In the genomic region with DNA sequence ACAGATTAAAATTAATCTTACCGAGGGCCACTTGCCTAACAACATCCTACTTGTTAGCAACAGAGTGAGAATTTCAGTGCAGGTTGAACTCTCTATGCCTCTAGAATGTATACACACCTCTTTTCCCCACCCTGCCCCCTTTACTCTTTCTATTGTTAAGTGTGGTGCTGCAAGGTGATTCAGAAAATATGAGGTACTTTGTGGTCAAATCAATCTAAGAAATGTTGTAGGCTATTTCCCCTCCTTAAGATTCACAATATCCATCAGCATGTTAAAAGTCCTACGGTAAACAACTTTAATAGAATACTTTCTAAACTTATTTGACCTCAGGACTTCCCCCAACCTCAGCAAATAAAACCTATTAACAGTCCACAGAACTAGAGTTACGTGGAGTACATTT, we compare ENCODE assay signal across 35 cellular contexts.
"Had no signal": no experiment of that assay in that cellular context is flagged by ENCODE, and none has a peak within 500 bp of the region (broad histone marks: within the 10 kb centered on the region; RNA-seq: fewer than 3 reads in every experiment).

No MANE protein-coding gene starts in this region.

- H3K9ac ChIP-seq: KMS-11 had no signal

- H3K4me2 ChIP-seq: KMS-11 had no signal

- DNase-seq: Karpas-422, Kasumi-1, KBM-7, KG1, MG63, MM.1S, MV-4-11, NCI-H1048, NCI-H1092, NCI-H1092 treated with DMSO at 0.1 percent for 48 hours, NCI-H1105, NCI-H1105 treated with DMSO at 0.1 percent for 48 hours, NCI-H1417, NCI-H1417 treated with DMSO at 0.1 percent for 48 hours, NCI-H1436, NCI-H1436 treated with DMSO at 0.1 percent for 48 hours, NCI-H146, NCI-H1694, NCI-H1694 treated with DMSO at 0.1 percent for 48 hours, NCI-H187, NCI-H187 treated with DMSO at 0.1 percent for 48 hours, NCI-H1930, NCI-H2029, NCI-H2029 treated with DMSO at 0.1 percent for 48 hours, NCI-H2081, NCI-H2081 treated with DMSO at 0.1 percent for 48 hours, NCI-H2107, NCI-H2171, NCI-H2171 treated with DMSO at 0.1 percent for 48 hours, NCI-H2227 treated with DMSO at 0.1 percent for 48 hours, NCI-H226, NCI-H345, NCI-H446, NCI-H446 treated with DMSO at 0.1 percent for 48 hours had no signal

- H3K36me3 ChIP-seq: MG63 had no signal

- H3K27ac ChIP-seq: KMS-11 had no signal

- H3K4me3 ChIP-seq: MG63 had no signal
